Comparison of ENCODE assay signal across 24 cellular contexts in genomic region chr7:26280723-26281122, GRCh38.
"Had no signal": no experiment of that assay in that cellular context is flagged by ENCODE, and none has a peak within 500 bp of the region (broad histone marks: within the 10 kb centered on the region; RNA-seq: fewer than 3 reads in every experiment).

No MANE protein-coding gene starts in this region.

- H3K4me1 ChIP-seq: gastroesophageal sphincter, stomach, thyroid gland, upper lobe of left lung, vagina had no signal

- FAIRE-seq: endothelial cell of umbilical vein, keratinocyte had no signal

- H3K36me3 ChIP-seq: gastroesophageal sphincter, stomach, thyroid gland, upper lobe of left lung, vagina had no signal

- H3K27me3 Mint-ChIP-seq: activated naive CD4-positive, alpha-beta T cell treated with anti-CD3 and anti-CD28 coated beads, Interleukin-2, amount 50 U/mL, for 24 hours; activated naive CD8-positive, alpha-beta T cell treated with anti-CD3 and anti-CD28 coated beads, Interleukin-2, amount 50 U/mL, for 24 hours had no signal

- H3K27ac ChIP-seq: gastroesophageal sphincter, hepatocyte, stomach, thyroid gland, upper lobe of left lung, vagina had no signal

- H3K36me3 Mint-ChIP-seq: activated naive CD4-positive, alpha-beta T cell treated with anti-CD3 and anti-CD28 coated beads, Interleukin-2, amount 50 U/mL, for 24 hours; naive thymus-derived CD4-positive, alpha-beta T cell; WTC11 had no signal

- H3K4me3 Mint-ChIP-seq: activated CD4-positive, alpha-beta T cell treated with anti-CD3 and anti-CD28 coated beads, Interleukin-2, amount 10 ng/mL, durations not matched to agents 7 days and 5 days; activated naive CD4-positive, alpha-beta T cell treated with anti-CD3 and anti-CD28 coated beads, Interleukin-2, amount 50 U/mL, for 24 hours; activated naive CD8-positive, alpha-beta T cell treated with anti-CD3 and anti-CD28 coated beads, Interleukin-2, amount 50 U/mL, for 24 hours; naive thymus-derived CD4-positive, alpha-beta T cell; WTC11 had no signal

- H3K9me3 ChIP-seq: gastroesophageal sphincter, stomach, thyroid gland, upper lobe of left lung, vagina had no signal

- H2AFZ ChIP-seq: hepatocyte had no signal

- ATAC-seq: activated naive CD8-positive, alpha-beta T cell treated with anti-CD3 and anti-CD28 coated beads, Interleukin-2, amount 50 U/mL, for 24 hours; gastroesophageal sphincter; left cardiac atrium; naive thymus-derived CD4-positive, alpha-beta T cell; right cardiac atrium; SK-N-SH treated with all-trans-retinoic acid at 6 μM for 48 hours; WTC11 had no signal

- H3K79me2 ChIP-seq: hepatocyte had no signal

- H3K4me3 ChIP-seq: gastroesophageal sphincter, hepatocyte, stomach, thyroid gland, upper lobe of left lung, vagina had no signal

- H3K4me2 ChIP-seq: hepatocyte had no signal

- H3K27me3 ChIP-seq: gastroesophageal sphincter, hepatocyte, stomach, thyroid gland, upper lobe of left lung, vagina had no signal

- H3K9me3 Mint-ChIP-seq: activated CD4-positive, alpha-beta T cell treated with anti-CD3 and anti-CD28 coated beads, Interleukin-2, amount 10 ng/mL, durations not matched to agents 7 days and 5 days; activated naive CD4-positive, alpha-beta T cell treated with anti-CD3 and anti-CD28 coated beads, Interleukin-2, amount 50 U/mL, for 24 hours; naive thymus-derived CD4-positive, alpha-beta T cell had no signal

- H3K27ac Mint-ChIP-seq: activated naive CD4-positive, alpha-beta T cell treated with anti-CD3 and anti-CD28 coated beads, Interleukin-2, amount 50 U/mL, for 24 hours; activated naive CD8-positive, alpha-beta T cell treated with anti-CD3 and anti-CD28 coated beads, Interleukin-2, amount 50 U/mL, for 24 hours; WTC11 had no signal

- DNase-seq: activated CD4-positive, alpha-beta T cell treated with anti-CD3 and anti-CD28 coated beads for 1 hour; activated CD4-positive, alpha-beta T cell treated with anti-CD3 and anti-CD28 coated beads, Interleukin-2, amount 10 ng/mL, durations not matched to agents 7 days and 5 days; activated naive CD8-positive, alpha-beta T cell treated with anti-CD3 and anti-CD28 coated beads, Interleukin-2, amount 50 U/mL, for 24 hours; amygdala; caudate nucleus; cortex of kidney; left cardiac atrium; mammary epithelial cell; midbrain; naive thymus-derived CD4-positive, alpha-beta T cell; right cardiac atrium; stimulated activated CD4-positive, alpha-beta T cell treated with anti-CD3 and anti-CD28 coated beads, Interleukin-2, amount 100 ng/mL, for 48 hours; stomach; T-helper 2 cell; thyroid gland had no signal
